1 cellular context compared by ENCODE assay signal in the genomic region with DNA sequence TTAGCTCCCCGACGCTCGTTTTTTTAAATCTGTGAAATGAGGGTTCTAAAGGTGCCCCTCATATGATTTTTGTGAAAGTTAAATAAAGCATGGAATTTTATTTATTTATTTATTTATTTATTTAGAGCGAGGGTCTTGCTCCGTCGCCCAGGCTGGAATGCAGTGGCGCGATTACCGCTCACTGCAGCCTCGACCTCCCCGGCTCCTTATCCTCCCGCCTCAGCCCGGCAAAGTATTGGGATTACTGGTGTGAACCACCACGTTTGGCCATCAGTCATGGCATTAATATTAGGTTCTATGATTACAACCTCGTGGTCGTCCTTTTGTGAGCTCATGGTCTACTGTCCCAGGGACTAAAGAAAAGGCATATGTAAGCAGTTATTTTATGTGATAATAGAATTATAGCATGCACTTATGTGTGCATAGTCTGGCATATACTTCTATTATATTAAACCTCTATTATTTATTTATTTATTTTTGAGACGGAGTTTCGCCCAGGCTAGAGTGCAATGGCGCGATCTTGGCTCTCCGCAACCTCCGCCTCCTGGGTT.
TF ChIP-seq lines count a peak whose summit lies in the region.

No MANE protein-coding gene starts in this region.

TF ChIP-seq in H1, 55 proteins besides CTCF, POLR2A, EP300 and RAD21:
- TF ChIP-seq POU5F1 (IDR thresholded peaks at IDR 0.05; ENCODE audit: low read depth, low read length) (no peak), SP2 (IDR thresholded peaks at IDR 0.05; ENCODE audit: low read length) (no peak), HDAC6 (IDR thresholded peaks at IDR 0.05; ENCODE audit: low read depth, low read length) (no peak), ZNF274 (IDR thresholded peaks at IDR 0.05; ENCODE audit: borderline replicate concordance, extremely low read depth, low read length) (no peak), SAP30 (IDR thresholded peaks at IDR 0.05; ENCODE audit: insufficient read depth, insufficient replicate concordance, low read length) (no peak), TBP (IDR thresholded peaks at IDR 0.05; ENCODE audit: low read depth, low read length) (no peak), KDM5A (IDR thresholded peaks at IDR 0.05; ENCODE audit: low read length) (no peak), JUN (IDR thresholded peaks at IDR 0.05; ENCODE audit: low read depth, low read length) (no peak), CHD7 (IDR thresholded peaks at IDR 0.05; ENCODE audit: insufficient replicate concordance, low read length) (no peak), FOSL1 (IDR thresholded peaks at IDR 0.05; ENCODE audit: insufficient read depth, low read depth, low read length) (no peak)
